In genomic region chr15:79166311-79166955, GRCh38 we compare ENCODE assay signal across 24 cellular contexts.
"Had no signal": no experiment of that assay in that cellular context is flagged by ENCODE, and none has a peak within 500 bp of the region (broad histone marks: within the 10 kb centered on the region; RNA-seq: fewer than 3 reads in every experiment).

No MANE protein-coding gene starts in this region.

- H3K4me2 ChIP-seq: neural progenitor cell had no signal

- DNase-seq: dermis blood vessel endothelial cell; effector memory CD4-positive, alpha-beta T cell; erythroblast; hypothalamus; immature natural killer cell; left ventricle myocardium superior; lower lobe of right lung; mucosa of descending colon; naive B cell; right cardiac atrium; sigmoid colon; stimulated activated CD4-positive, alpha-beta T cell treated with anti-CD3 and anti-CD28 coated beads, Interleukin-2, amount 100 ng/mL, for 24 hours; stimulated activated CD4-positive, alpha-beta T cell treated with anti-CD3 and anti-CD28 coated beads, Interleukin-4, amount 100 ng/mL, for 24 hours; stimulated activated naive CD4-positive, alpha-beta T cell treated with Interleukin-2 at 50 U/mL for 16 hours; stomach; thyroid gland; trophoblast cell had no signal

- H3K4me3 ChIP-seq: coronary artery, lower lobe of right lung, mucosa of descending colon, neural progenitor cell, prostate gland, sigmoid colon, stomach, thyroid gland had no signal

- H3K27ac ChIP-seq: coronary artery, lower lobe of right lung, neural progenitor cell, prostate gland, sigmoid colon, stomach, thyroid gland had no signal

- H3K4me3 Mint-ChIP-seq: immature natural killer cell; memory B cell; mesothelial cell of epicardium; nephron; neural progenitor cell; stimulated activated effector memory CD8-positive, alpha-beta T cell treated with anti-CD3 and anti-CD28 coated beads, Interleukin-12 subunit alpha, Interleukin-12 subunit beta, amount 100 ng/mL, for 72 hours had no signal

- H3K27ac Mint-ChIP-seq: immature natural killer cell; memory B cell; mesothelial cell of epicardium; nephron; neural progenitor cell; stimulated activated effector memory CD8-positive, alpha-beta T cell treated with anti-CD3 and anti-CD28 coated beads, Interleukin-12 subunit alpha, Interleukin-12 subunit beta, amount 100 ng/mL, for 72 hours had no signal

- H3K27me3 ChIP-seq: neural progenitor cell, thyroid gland had no signal

- H3K9me3 ChIP-seq: lower lobe of right lung, mucosa of descending colon, prostate gland, sigmoid colon, stomach, thyroid gland had no signal

- H3K36me3 ChIP-seq: lower lobe of right lung, neural progenitor cell, prostate gland, sigmoid colon, stomach, thyroid gland had no signal

- ATAC-seq: left ventricle myocardium superior; lower lobe of right lung; mucosa of descending colon; right cardiac atrium; stimulated activated effector memory CD8-positive, alpha-beta T cell treated with anti-CD3 and anti-CD28 coated beads, Interleukin-12 subunit alpha, Interleukin-12 subunit beta, amount 100 ng/mL, for 72 hours had no signal

- H3K9me3 Mint-ChIP-seq: immature natural killer cell; mesothelial cell of epicardium; nephron; neural progenitor cell; stimulated activated effector memory CD8-positive, alpha-beta T cell treated with anti-CD3 and anti-CD28 coated beads, Interleukin-12 subunit alpha, Interleukin-12 subunit beta, amount 100 ng/mL, for 72 hours had no signal

- H3K36me3 Mint-ChIP-seq: immature natural killer cell; memory B cell; mesothelial cell of epicardium; neural progenitor cell; stimulated activated effector memory CD8-positive, alpha-beta T cell treated with anti-CD3 and anti-CD28 coated beads, Interleukin-12 subunit alpha, Interleukin-12 subunit beta, amount 100 ng/mL, for 72 hours had no signal

- H3K4me1 ChIP-seq: neural progenitor cell, prostate gland, sigmoid colon, thyroid gland had no signal

- H3K9ac ChIP-seq: neural progenitor cell had no signal

- H3K4me1 Mint-ChIP-seq: immature natural killer cell; stimulated activated effector memory CD8-positive, alpha-beta T cell treated with anti-CD3 and anti-CD28 coated beads, Interleukin-12 subunit alpha, Interleukin-12 subunit beta, amount 100 ng/mL, for 72 hours had no signal
